13 cellular contexts compared by ENCODE assay signal in the genomic region with DNA sequence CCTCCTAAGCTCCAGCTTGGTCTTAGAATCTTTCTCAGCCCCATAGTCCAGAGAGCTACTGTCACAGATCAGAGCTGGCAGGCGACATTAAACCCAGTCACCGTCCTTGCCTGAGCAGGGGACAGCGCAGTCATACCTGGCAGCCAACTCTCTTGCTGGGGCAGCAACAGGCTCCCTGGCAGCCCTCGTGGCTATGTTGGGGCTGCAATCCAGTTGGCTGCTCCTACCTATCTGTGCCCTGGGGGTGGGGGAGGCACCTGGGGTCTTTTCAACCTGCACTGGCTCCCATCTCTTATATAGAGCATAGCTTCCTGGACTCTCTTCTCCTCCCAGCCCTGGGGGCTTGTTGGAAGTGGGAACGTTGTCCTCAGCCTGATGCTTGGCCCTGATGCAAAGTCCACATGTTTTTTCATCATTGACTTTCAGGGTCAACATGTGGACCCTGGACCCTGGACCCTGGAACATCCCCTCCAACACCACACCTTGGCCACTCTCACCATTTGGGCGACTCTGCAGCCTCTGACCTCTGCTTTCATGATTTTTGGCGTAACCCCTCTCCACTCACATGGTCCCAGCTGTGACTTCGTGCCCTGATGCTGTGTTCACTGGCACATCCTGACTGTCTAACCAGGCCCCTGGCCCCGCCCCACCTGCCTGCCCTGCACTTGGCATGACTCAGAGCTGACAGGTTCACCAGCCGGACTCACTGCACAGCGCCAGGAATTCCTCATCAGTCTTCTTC. TPM values are rescaled to one million over a fixed set of nuclear protein-coding genes. Genes with fewer than 3 reads are reported as not detected.
DNase-seq lines count a peak whose midpoint lies in the region; ATAC-seq and TF ChIP-seq lines count a peak whose summit lies in the region.
"Had no signal": no experiment of that assay in that cellular context is flagged by ENCODE, and none has a peak within 500 bp of the region (broad histone marks: within the 10 kb centered on the region; RNA-seq: fewer than 3 reads in every experiment).

No MANE protein-coding gene starts in this region.

- no peak overlapping the region for H3K4me3 Mint-ChIP-seq in activated CD4-positive, alpha-beta memory T cell treated with anti-CD3 and anti-CD28 coated beads for 36 hours
- H3K4me3 Mint-ChIP-seq in activated CD4-positive, alpha-beta memory T cell treated with anti-CD3 and anti-CD28 coated beads, Interleukin-2, amount 10 ng/mL, durations not matched to agents 7 days and 5 days, result no peak overlapping the region

- CTCF ChIA-PET in activated CD4-positive, alpha-beta memory T cell treated with anti-CD3 and anti-CD28 coated beads for 36 hours (lab: Charles Lee), result no interaction called here
- CTCF ChIA-PET in activated CD4-positive, alpha-beta memory T cell treated with anti-CD3 and anti-CD28 coated beads, Interleukin-2, amount 10 ng/mL, durations not matched to agents 7 days and 5 days (lab: Charles Lee), result interaction anchor here (0.8 to 2.0 kb wide), 4 partner anchors 15 to 71 kb away, joined by 3 to 6 read pairs (median 4); no protein-coding TSS in a partner anchor
- CTCF ChIA-PET in PC-9 (lab: Charles Lee), result interaction anchor here (0.6 kb wide), 1 partner anchor 46 kb away, joined by 5 read pairs; a partner anchor contains a TSS

- no peaks in the 10 kb centered on the region for H3K36me3 ChIP-seq in PC-9 (ENCODE audit: low read depth)
- H3K36me3 ChIP-seq in skeletal muscle tissue (ENCODE audit: control insufficient read depth in 3 of 3, insufficient read depth in 3 of 3, low read length in 3 of 3), result no peaks in the 10 kb centered on the region

- H3K4me2 ChIP-seq in PC-9, result peak overlapping the region; percentile 41

- BruUV-seq in PC-9 (replicated peaks; lab: Mats Ljungman, UMichigan), result no TSS peak

- no peaks in the 10 kb centered on the region; the same call in 1 of the 2 replicates for H4K20me1 ChIP-seq in PC-9 (ENCODE audit: insufficient read depth)

- H3K9ac ChIP-seq in skeletal muscle tissue (ENCODE audit: low read depth in 1 of 3, low read length in 3 of 3), result peak overlapping the region in 2 of 3 donors; percentile 27 to 68

- no peak overlapping the region for H2AFZ ChIP-seq in PC-9

- TF ChIP-seq CTCF in PC-9 (conservative IDR thresholded peaks at IDR 0.05) (no peak), foreskin keratinocyte (conservative IDR thresholded peaks at IDR 0.05) (no peak)

- intact Hi-C loops in activated CD4-positive, alpha-beta memory T cell treated with anti-CD3 and anti-CD28 coated beads for 36 hours (cut with micrococcal nuclease), result no loop called here
- intact Hi-C loops in PC-9 (cut with micrococcal nuclease; ENCODE audit: unreplicated experiment), result loop anchor here (2.0 kb wide), 1 partner anchor 49 kb away; no protein-coding TSS in a partner anchor

- H3K27me3 ChIP-seq in PC-9 (ENCODE audit: insufficient read depth, low read depth) (no peaks in the 10 kb centered on the region), foreskin keratinocyte (peaks cover 40% of the 10 kb centered on the region), skeletal muscle tissue (ENCODE audit: control insufficient read depth in 3 of 3, insufficient read depth in 3 of 3, low read length in 3 of 3) (peaks cover 0 to 4% (median 0%) of the 10 kb centered on the region in 3 donors)

- peak; percentile 97 for ATAC-seq in foreskin keratinocyte
- no peak for ATAC-seq in HG02798 (IDR thresholded peaks at IDR 0.05; ENCODE audit: poor library complexity, unreplicated experiment)

- H3K9me3 Mint-ChIP-seq in activated CD4-positive, alpha-beta memory T cell treated with anti-CD3 and anti-CD28 coated beads for 36 hours, result peaks cover 14% of the 10 kb centered on the region
- no peaks in the 10 kb centered on the region for H3K9me3 Mint-ChIP-seq in activated CD4-positive, alpha-beta memory T cell treated with anti-CD3 and anti-CD28 coated beads, Interleukin-2, amount 10 ng/mL, durations not matched to agents 7 days and 5 days

- H3K36me3 Mint-ChIP-seq in activated CD4-positive, alpha-beta memory T cell treated with anti-CD3 and anti-CD28 coated beads for 36 hours, result no peaks in the 10 kb centered on the region
- no peaks in the 10 kb centered on the region for H3K36me3 Mint-ChIP-seq in activated CD4-positive, alpha-beta memory T cell treated with anti-CD3 and anti-CD28 coated beads, Interleukin-2, amount 10 ng/mL, durations not matched to agents 7 days and 5 days (ENCODE audit: low read depth)

- POLR2A ChIA-PET in activated CD4-positive, alpha-beta memory T cell treated with anti-CD3 and anti-CD28 coated beads for 36 hours (lab: Charles Lee), result no interaction called here
- POLR2A ChIA-PET in activated CD4-positive, alpha-beta memory T cell treated with anti-CD3 and anti-CD28 coated beads, Interleukin-2, amount 10 ng/mL, durations not matched to agents 7 days and 5 days (lab: Charles Lee), result no interaction called here
- POLR2A ChIA-PET in PC-9 (lab: Charles Lee; ENCODE audit: unreplicated experiment), result no interaction called here

- no peaks in the 10 kb centered on the region for H3K9me2 ChIP-seq in PC-9 (ENCODE audit: insufficient read depth)

- H3K27ac Mint-ChIP-seq in activated CD4-positive, alpha-beta memory T cell treated with anti-CD3 and anti-CD28 coated beads for 36 hours, result no peak overlapping the region
- no peak overlapping the region for H3K27ac Mint-ChIP-seq in activated CD4-positive, alpha-beta memory T cell treated with anti-CD3 and anti-CD28 coated beads, Interleukin-2, amount 10 ng/mL, durations not matched to agents 7 days and 5 days

- H3K9me3 ChIP-seq in PC-9 (ENCODE audit: insufficient read depth, low read depth) (no peaks in the 10 kb centered on the region), skeletal muscle tissue (ENCODE audit: control insufficient read depth in 3 of 3, low read length in 3 of 3) (no peaks in the 10 kb centered on the region)

- no peaks in the 10 kb centered on the region for H3F3A ChIP-seq in PC-9 (ENCODE audit: insufficient read depth, low read depth)

- DNase-seq in activated CD4-positive, alpha-beta memory T cell treated with anti-CD3 and anti-CD28 coated beads for 36 hours, result peak; percentile 31
- DNase-seq in activated CD4-positive, alpha-beta memory T cell treated with anti-CD3 and anti-CD28 coated beads, Interleukin-2, amount 10 ng/mL, durations not matched to agents 7 days and 5 days, result no peak
- DNase-seq in PC-9, result peak; percentile 67 to 73
- peak; percentile 28 to 49 for DNase-seq in foreskin keratinocyte
- DNase-seq in cerebellar nuclear complex (lab: John Stamatoyannopoulos, UW), result no peak
- no peak for DNase-seq in activated CD4-positive, CD25-positive, alpha-beta regulatory T cell (lab: John Stamatoyannopoulos, UW)
- DNase-seq: activated effector memory CD4-positive, alpha-beta T cell treated with anti-CD3 and anti-CD28 coated beads, Interleukin-2, amount 50 U/mL, for 16 hours; GOT3; mesenchymal stem cell; MM.1S; retina had no signal

- H3K27me3 Mint-ChIP-seq in activated CD4-positive, alpha-beta memory T cell treated with anti-CD3 and anti-CD28 coated beads for 36 hours, result peaks cover 9% of the 10 kb centered on the region
- peaks cover 29% of the 10 kb centered on the region for H3K27me3 Mint-ChIP-seq in activated CD4-positive, alpha-beta memory T cell treated with anti-CD3 and anti-CD28 coated beads, Interleukin-2, amount 10 ng/mL, durations not matched to agents 7 days and 5 days

- H3K79me2 ChIP-seq in PC-9 (ENCODE audit: low read depth), result no peaks in the 10 kb centered on the region

- H3K4me3 ChIP-seq in PC-9 (no peak overlapping the region), skeletal muscle tissue (ENCODE audit: low read length in 3 of 3) (peak overlapping the region in 1 of 3 donors; percentile 31)

- H3K4me1 ChIP-seq in PC-9 (replicated peaks; ENCODE audit: insufficient read depth) (peaks cover 10% of the 10 kb centered on the region), foreskin keratinocyte (no peaks in the 10 kb centered on the region), skeletal muscle tissue (ENCODE audit: control insufficient read depth in 3 of 3, insufficient read depth in 3 of 3, low read length in 3 of 3) (peaks cover 41 to 58% (median 50%) of the 10 kb centered on the region in 3 donors)

- peaks cover under 1% of the 10 kb centered on the region for H3K4me1 Mint-ChIP-seq in activated CD4-positive, alpha-beta memory T cell treated with anti-CD3 and anti-CD28 coated beads for 36 hours (ENCODE audit: low read depth)
- peaks cover 3% of the 10 kb centered on the region for H3K4me1 Mint-ChIP-seq in activated CD4-positive, alpha-beta memory T cell treated with anti-CD3 and anti-CD28 coated beads, Interleukin-2, amount 10 ng/mL, durations not matched to agents 7 days and 5 days

- H3K27ac ChIP-seq in PC-9, result no peak overlapping the region
- no peak overlapping the region for H3K27ac ChIP-seq in foreskin keratinocyte
- peak overlapping the region; percentile 45 for H3K27ac ChIP-seq in skeletal muscle tissue (ENCODE audit: low read depth, low read length)

RNA-seq across cellular contexts. Expression of a gene that starts 45.6 kb away (rescaled TPM):
- not detected for total RNA-seq in activated CD4-positive, alpha-beta memory T cell treated with anti-CD3 and anti-CD28 coated beads for 36 hours
- total RNA-seq in activated CD4-positive, alpha-beta memory T cell treated with anti-CD3 and anti-CD28 coated beads, Interleukin-2, amount 10 ng/mL, durations not matched to agents 7 days and 5 days, result under 1 TPM; 0.55 to 0.78 TPM
- total RNA-seq in PC-9 (2021) (0.25 TPM in 1 of 2 replicates, not detected in the other), foreskin keratinocyte (not detected in 2 replicates), skeletal muscle tissue (8.4 TPM)
- polyA plus RNA-seq in foreskin keratinocyte, result not detected in 2 replicates

Comparison
In these comparisons a context has a peak if more than half of its experiments do, and no peak if none do; other contexts are left out.
1. DNase-seq: peak in activated CD4-positive, alpha-beta memory T cell treated with anti-CD3 and anti-CD28 coated beads for 36 hours (single experiment), PC-9 (2 of 2) and foreskin keratinocyte (2 of 2); none in activated CD4-positive, alpha-beta memory T cell treated with anti-CD3 and anti-CD28 coated beads, Interleukin-2, amount 10 ng/mL, durations not matched to agents 7 days and 5 days (single experiment), cerebellar nuclear complex (0 of 2) and activated CD4-positive, CD25-positive, alpha-beta regulatory T cell (0 of 4).